ENCODE assay signal across 8 cellular contexts in genomic region chr1:231590453-231591198, GRCh38. TPM values are rescaled to one million over a fixed set of nuclear protein-coding genes. Genes with fewer than 3 reads are reported as not detected.
DNase-seq lines count a peak whose midpoint lies in the region; ATAC-seq, FAIRE-seq and TF ChIP-seq lines count a peak whose summit lies in the region.

No MANE protein-coding gene starts in this region.

- H3K9ac ChIP-seq in HepG2 (ENCODE audit: insufficient read depth, low read depth, low read length), result no peak overlapping the region

- H3K4me3 ChIP-seq in right atrium auricular region (no peak overlapping the region), HepG2 (replicated peaks in 1 of 3; ENCODE audit: insufficient read depth in 1 of 3, low read depth in 2 of 3, low read length in 3 of 3) (no peak overlapping the region)

- in situ Hi-C loops in KBM-7 (cut with MboI; ENCODE audit: low pct_unique_long_range_greater_than_20kb, low sequenced_read_pairs), result loop anchor here (5.0 kb wide), 1 partner anchor 228 kb away; no protein-coding TSS in a partner anchor
- in situ Hi-C loops in HepG2 (cut with HindIII; ENCODE audit: extremely low pct_ligation_motif_present, low pct_unique_long_range_greater_than_20kb), result no loop called here

- H3K4me3 Mint-ChIP-seq in central memory CD8-positive, alpha-beta T cell, result no peak overlapping the region

- TF ChIP-seq CTCF in right atrium auricular region (IDR thresholded peaks at IDR 0.05) (peak in 1 of 2 donors; percentile 77), HepG2 (CRISPR knock-in tag; IDR thresholded peaks at IDR 0.05) (peak; percentile 83)

- no peaks in the 10 kb centered on the region for H3K79me2 ChIP-seq in HepG2 (ENCODE audit: insufficient read depth, low read length)

- TF ChIP-seq POLR2A in HepG2 (IDR thresholded peaks at IDR 0.05; ENCODE audit: insufficient read depth in 1 of 2, low read depth in 2 of 2, low read length in 2 of 2), result no peak

- no peaks in the 10 kb centered on the region for H3K4me1 Mint-ChIP-seq in central memory CD8-positive, alpha-beta T cell

- peak; percentile 60 for FAIRE-seq in HepG2 (lab: Jason Lieb, UNC)

- intact Hi-C loops in Right ventricle myocardium superior (cut with DNase I) (loop anchor here (5.0 kb wide), 1 partner anchor 233 kb away; no protein-coding TSS in a partner anchor), HepG2 (cut with micrococcal nuclease; ENCODE audit: unreplicated experiment) (loop anchor here (1.0 kb wide), 1 partner anchor 233 kb away; no protein-coding TSS in a partner anchor)

- TF ChIP-seq RAD21 in HepG2 (CRISPR knock-in tag; IDR thresholded peaks at IDR 0.05), result peak; percentile 39; the same call in 1 of the 2 replicates

- H3K27me3 ChIP-seq in right atrium auricular region (no peaks in the 10 kb centered on the region), HepG2 (ENCODE audit: control insufficient read depth in 1 of 2, insufficient read depth in 2 of 2, low read length in 2 of 2) (no peaks in the 10 kb centered on the region)

- H3K27me3 Mint-ChIP-seq in central memory CD8-positive, alpha-beta T cell, result no peaks in the 10 kb centered on the region

- no peaks in the 10 kb centered on the region for H3K9me3 Mint-ChIP-seq in central memory CD8-positive, alpha-beta T cell

- ATAC-seq in Right ventricle myocardium superior (ENCODE audit: poor library complexity) (peak; percentile 95), SK-N-SH treated with all-trans-retinoic acid at 6 μM for 48 hours (peak; percentile 99), HepG2 (peak; percentile 90)
- ATAC-seq in central memory CD8-positive, alpha-beta T cell (replicated peaks; ENCODE audit: extremely low read depth, poor library complexity, severe bottlenecking), result peak; percentile 19

- H3K36me3 Mint-ChIP-seq in central memory CD8-positive, alpha-beta T cell (ENCODE audit: insufficient read depth), result peaks cover 1% of the 10 kb centered on the region

- H4K20me1 ChIP-seq in HepG2 (ENCODE audit: insufficient read depth, low read length), result no peaks in the 10 kb centered on the region

- H3K4me2 ChIP-seq in HepG2 (ENCODE audit: low read depth, low read length), result no peak overlapping the region

- 21% methylated on average over 12 of the region's 12 CpGs for WGBS in HepG2 (ENCODE audit: low lambda C conversion rate)

- POLR2A ChIA-PET in HepG2 (lab: Yijun Ruan, JAX), result no interaction called here

- CTCF ChIA-PET in HepG2 (lab: Yijun Ruan, JAX; ENCODE audit: low intra/inter-chr PET ratio, low total read pairs), result interaction anchor here (1.1 to 1.8 kb wide), 2 partner anchors 14 to 232 kb away, joined by 3 to 23 read pairs; no protein-coding TSS in a partner anchor

- DNase-seq in Right ventricle myocardium superior (peak; percentile 58), right atrium auricular region (ENCODE audit: low spot score) (no peak), KBM-7 (peak; percentile 83), HepG2 (ENCODE audit: low spot score) (peak; percentile 44), NCI-H1105 treated with DMSO at 0.1 percent for 48 hours (lab: John Stamatoyannopoulos, UW) (no peak)
- no peak for DNase-seq in central memory CD8-positive, alpha-beta T cell (ENCODE audit: low spot score in 2 of 2)
- DNase-seq in stimulated activated naive CD4-positive, alpha-beta T cell treated with Interleukin-2 at 50 U/mL for 16 hours (lab: John Stamatoyannopoulos, UW), result peak; percentile 22

- no peak overlapping the region for H2AFZ ChIP-seq in HepG2 (ENCODE audit: low read length)

- H3K27ac Mint-ChIP-seq in central memory CD8-positive, alpha-beta T cell (ENCODE audit: low read depth), result no peak overlapping the region

- TF ChIP-seq EP300 in HepG2 (IDR thresholded peaks at IDR 0.05; ENCODE audit: low read depth in 2 of 2, low read length in 2 of 2), result no peak
- no peak for TF ChIP-seq EP300 in HepG2 (CRISPR knock-in tag; IDR thresholded peaks at IDR 0.05; ENCODE audit: borderline replicate concordance)

- no peaks in the 10 kb centered on the region for H3K9me3 ChIP-seq in right atrium auricular region
- no peaks in the 10 kb centered on the region for H3K9me3 ChIP-seq in HepG2 (ENCODE audit: low read length)

- no peaks in the 10 kb centered on the region for H3K36me3 ChIP-seq in right atrium auricular region
- H3K36me3 ChIP-seq in HepG2 (replicated peaks in 1 of 2; ENCODE audit: control insufficient read depth in 1 of 2, insufficient read depth in 2 of 2, low read length in 2 of 2), result no peaks in the 10 kb centered on the region

- H3K4me1 ChIP-seq in right atrium auricular region (no peaks in the 10 kb centered on the region), HepG2 (ENCODE audit: insufficient read depth, low read length) (peaks cover 3% of the 10 kb centered on the region; the same call in 1 of the 2 replicates)

- BruUV-seq in HepG2 (replicated peaks; lab: Mats Ljungman, UMichigan), result no TSS peak

- H3K27ac ChIP-seq in right atrium auricular region (no peak overlapping the region), HepG2 (ENCODE audit: extremely low read length, insufficient read depth, low read length) (no peak overlapping the region)

TF ChIP-seq in SK-N-SH treated with all-trans-retinoic acid at 6 μM for 48 hours, 23 proteins besides CTCF, POLR2A, EP300 and RAD21:
- TF ChIP-seq POU6F1 (CRISPR knock-in tag; IDR thresholded peaks at IDR 0.05; ENCODE audit: borderline replicate concordance, low read depth) (no peak), GLIS3 (CRISPR knock-in tag; IDR thresholded peaks at IDR 0.05) (no peak), ESRRG (CRISPR knock-in tag; IDR thresholded peaks at IDR 0.05) (no peak), ZFP3 (CRISPR knock-in tag; IDR thresholded peaks at IDR 0.05) (no peak), ZNF70 (CRISPR knock-in tag; IDR thresholded peaks at IDR 0.05) (no peak), OSR1 (CRISPR knock-in tag; IDR thresholded peaks at IDR 0.05) (no peak)

TF ChIP-seq in HepG2, 621 proteins besides CTCF, POLR2A, EP300 and RAD21:
- TF ChIP-seq SMC3 (IDR thresholded peaks at IDR 0.05; ENCODE audit: low read length) (peak; percentile 79), STAG1 (CRISPR knock-in tag; IDR thresholded peaks at IDR 0.05) (peak; percentile 93), ZNF468 (CRISPR knock-in tag; IDR thresholded peaks at IDR 0.05) (no peak)

RNA-seq across cellular contexts. Expression of gene DISC1, which starts 36.0 kb away (rescaled TPM):
- total RNA-seq in Right ventricle myocardium superior (3.0 TPM), right atrium auricular region (1 to 10 TPM; 1.8 to 5.3 TPM), HepG2 (2016; rRNA removed; fragmentation: Illumina TruSeq; extraction: Trizol) (3.1 and 4.2 TPM in 2 replicates)
- 3.2 and 3.7 TPM in 2 replicates for total RNA-seq in HepG2 (2016; cell fraction: cytosol; rRNA removed; fragmentation: Illumina TruSeq; extraction: Trizol; ENCODE audit: low read depth)
- total RNA-seq in HepG2 (2016; cell fraction: insoluble cytoplasmic fraction; rRNA removed; fragmentation: Illumina TruSeq; extraction: Trizol), result 2.7 and 3.2 TPM in 2 replicates
- total RNA-seq in HepG2 (2016; cell fraction: membrane; rRNA removed; fragmentation: Illumina TruSeq; extraction: Trizol), result 2.0 and 2.1 TPM in 2 replicates
- 11.7 and 13.7 TPM in 2 replicates for total RNA-seq in HepG2 (2016; cell fraction: nucleus; rRNA removed; fragmentation: Illumina TruSeq; extraction: Trizol)
- 4.0 and 4.6 TPM in 2 replicates for polyA plus RNA-seq in HepG2 (2011; rRNA removed)
- 2.4 and 2.6 TPM in 2 replicates for polyA plus RNA-seq in HepG2 (2011; cell fraction: cytosol; rRNA removed)
- 8.2 and 12.2 TPM in 2 replicates for polyA plus RNA-seq in HepG2 (2011; cell fraction: nucleus; rRNA removed)
- 1.7 and 1.9 TPM in 2 replicates for polyA plus RNA-seq in HepG2 (2012)
- 0.10 and 0.16 TPM in 2 replicates for polyA plus RNA-seq in HepG2 (2016; cell fraction: cytosol; fragmentation: Illumina TruSeq; extraction: Trizol; ENCODE audit: low read depth)
- 1.5 and 1.7 TPM in 2 replicates for polyA plus RNA-seq in HepG2 (2016; cell fraction: insoluble cytoplasmic fraction; fragmentation: Illumina TruSeq; extraction: Trizol; ENCODE audit: low read depth)
- 0.24 and 0.28 TPM in 2 replicates for polyA plus RNA-seq in HepG2 (2016; cell fraction: membrane; fragmentation: Illumina TruSeq; extraction: Trizol; ENCODE audit: low read depth)
- polyA plus RNA-seq in HepG2 (2016; cell fraction: nucleus; fragmentation: Illumina TruSeq; extraction: Trizol; ENCODE audit: insufficient read depth, low read depth), result 2.9 and 3.5 TPM in 2 replicates
- 0.05 and 38.4 TPM in 2 replicates for polyA minus RNA-seq in HepG2 (2011; rRNA and poly(A)+ RNA removed; ENCODE audit: low replicate concordance)
- 4.8 and 5.2 TPM in 2 replicates for polyA minus RNA-seq in HepG2 (2011; cell fraction: cytosol; rRNA and poly(A)+ RNA removed)
- polyA minus RNA-seq in HepG2 (2011; cell fraction: nucleus; rRNA and poly(A)+ RNA removed), result 51.5 and 66.8 TPM in 2 replicates

Comparison
In these comparisons a context has a peak if more than half of its experiments do, and no peak if none do; other contexts are left out.
1. DNase-seq: peak in Right ventricle myocardium superior (single experiment), KBM-7 (single experiment), HepG2 (single experiment) and stimulated activated naive CD4-positive, alpha-beta T cell treated with Interleukin-2 at 50 U/mL for 16 hours (single experiment); none in right atrium auricular region (single experiment), central memory CD8-positive, alpha-beta T cell (0 of 2) and NCI-H1105 treated with DMSO at 0.1 percent for 48 hours (single experiment).
2. ATAC-seq: peak in every context shown above with its lines; median percentile 99 in SK-N-SH treated with all-trans-retinoic acid at 6 μM for 48 hours; 95 in Right ventricle myocardium superior; 90 in HepG2; 19 in central memory CD8-positive, alpha-beta T cell.